In the genomic region with DNA sequence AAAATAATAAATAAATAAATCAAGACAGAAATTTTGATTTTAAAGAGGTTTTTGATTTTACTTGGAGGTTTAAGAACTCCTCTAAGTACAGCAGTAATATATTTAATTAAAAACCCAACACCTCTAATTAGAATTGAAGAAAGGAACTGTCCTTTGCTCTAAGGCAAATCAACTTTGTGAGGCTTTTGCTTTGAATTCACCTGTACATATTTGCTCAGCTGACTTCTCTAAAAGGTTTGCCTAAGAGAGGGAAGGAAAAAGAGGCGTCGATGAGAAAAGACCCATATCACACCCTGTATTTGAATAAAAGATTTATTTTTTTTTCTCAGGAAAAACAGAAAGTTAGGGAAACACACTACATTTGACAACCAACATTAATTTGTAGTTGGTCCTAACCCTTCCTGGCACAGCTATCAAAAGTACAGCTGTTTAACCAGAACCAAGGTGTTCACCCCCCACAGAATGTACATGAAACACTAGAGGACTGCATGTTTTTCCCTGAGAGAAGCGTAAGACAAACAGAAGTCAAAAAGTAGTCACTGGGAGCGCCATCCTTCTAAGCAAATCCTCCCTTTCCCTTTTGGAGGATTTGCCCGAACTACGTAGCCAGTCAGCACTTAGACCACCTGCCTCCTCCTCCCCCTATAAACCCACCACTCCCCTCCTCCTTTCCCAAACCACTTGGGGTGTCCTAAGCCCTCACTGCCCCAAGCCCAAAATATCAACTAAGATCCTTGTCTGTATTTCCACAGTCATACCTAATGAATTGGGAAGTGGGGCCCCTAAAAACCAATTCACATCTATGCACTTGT, we compare ENCODE assay signal across 9 cellular contexts. TPM values are rescaled to one million over a fixed set of nuclear protein-coding genes. Genes with fewer than 3 reads are reported as not detected.
DNase-seq lines count a peak whose midpoint lies in the region; ATAC-seq and TF ChIP-seq lines count a peak whose summit lies in the region.
"Had no signal": no experiment of that assay in that cellular context is flagged by ENCODE, and none has a peak within 500 bp of the region (broad histone marks: within the 10 kb centered on the region; RNA-seq: fewer than 3 reads in every experiment).

No MANE protein-coding gene starts in this region.

- peak overlapping the region; percentile 39 for H3K27ac Mint-ChIP-seq in mesothelial cell of epicardium

- in situ Hi-C loops in astrocyte of the spinal cord (cut with HindIII; ENCODE audit: low sequenced_read_pairs): no loop called here

- H3K36me3 ChIP-seq in left ventricle myocardium inferior: peaks cover 89% of the 10 kb centered on the region

- peaks cover 45% of the 10 kb centered on the region for H3K4me1 Mint-ChIP-seq in mesothelial cell of epicardium

- no peaks in the 10 kb centered on the region for H3K9me3 Mint-ChIP-seq in mesothelial cell of epicardium

- DNase-seq in left ventricle myocardium inferior (no peak), Right ventricle myocardium superior (no peak), astrocyte of the spinal cord (ENCODE audit: low read depth, low spot score) (peak; percentile 38), mesothelial cell of epicardium (ENCODE audit: low spot score in 2 of 2, unreplicated experiment in 2 of 2) (no peak), ureter (ENCODE audit: low spot score) (no peak), NK-92 (lab: John Stamatoyannopoulos, UW; ENCODE audit: unreplicated experiment) (no peak)
- DNase-seq: NCI-H2081 had no signal

- intact Hi-C loops in left ventricle myocardium inferior (cut with micrococcal nuclease): loop anchor here (5.0 kb wide), 1 partner anchor 48 kb away; no protein-coding TSS in a partner anchor
- intact Hi-C loops in Right ventricle myocardium superior (cut with DNase I): no loop called here

- H3K4me3 ChIP-seq in left ventricle myocardium inferior: peak overlapping the region; percentile 81
- H3K4me3 ChIP-seq in astrocyte of the spinal cord (ENCODE audit: low read depth, low read length): peak overlapping the region; percentile 83

- H3K36me3 Mint-ChIP-seq in mesothelial cell of epicardium: peaks cover 39% of the 10 kb centered on the region

- no peaks in the 10 kb centered on the region for H3K9me3 ChIP-seq in left ventricle myocardium inferior (replicated peaks)

- H3K4me1 ChIP-seq in left ventricle myocardium inferior: peaks cover 95% of the 10 kb centered on the region

- H3K27me3 ChIP-seq in left ventricle myocardium inferior (ENCODE audit: low read depth): no peaks in the 10 kb centered on the region

- H3K4me3 Mint-ChIP-seq in mesothelial cell of epicardium: peak overlapping the region; percentile 98

- TF ChIP-seq CTCF in left ventricle myocardium inferior (IDR thresholded peaks at IDR 0.05; ENCODE audit: borderline replicate concordance) (no peak), astrocyte of the spinal cord (IDR thresholded peaks at IDR 0.05; ENCODE audit: low read depth, low read length) (no peak), mesothelial cell of epicardium (IDR thresholded peaks at IDR 0.05; ENCODE audit: unreplicated experiment) (no peak)

- ATAC-seq in Right ventricle myocardium superior (ENCODE audit: poor library complexity) (no peak), GM21529 (IDR thresholded peaks at IDR 0.05; ENCODE audit: unreplicated experiment) (no peak), HG03045 (IDR thresholded peaks at IDR 0.05; ENCODE audit: unreplicated experiment) (no peak)

- peak overlapping the region; percentile 96 for H3K27ac ChIP-seq in left ventricle myocardium inferior (replicated peaks)

- no peaks in the 10 kb centered on the region for H3K27me3 Mint-ChIP-seq in mesothelial cell of epicardium (ENCODE audit: low read depth)

RNA-seq across cellular contexts. Expression of gene MCL1, which starts 4.9 kb away (rescaled TPM):
- total RNA-seq in left ventricle myocardium inferior (97.0 TPM), Right ventricle myocardium superior (85.9 TPM), mesothelial cell of epicardium (257 to 268 TPM (median 262 TPM) in 3 replicates), ureter (159 TPM)

RNA-seq across cellular contexts. Expression of gene ADAMTSL4, which starts 25.3 kb away (rescaled TPM):
- total RNA-seq in left ventricle myocardium inferior (46.3 TPM), Right ventricle myocardium superior (64.4 TPM), mesothelial cell of epicardium (16.1 to 18.0 TPM (median 16.6 TPM) in 3 replicates), ureter (48.2 TPM)

RNA-seq across cellular contexts. Expression of gene ENSA, which starts 54.9 kb away (rescaled TPM):
- total RNA-seq in left ventricle myocardium inferior: 129 TPM
- 108 TPM for total RNA-seq in Right ventricle myocardium superior
- 115 to 117 TPM (median 117 TPM) in 3 replicates for total RNA-seq in mesothelial cell of epicardium
- 257 TPM for total RNA-seq in ureter

RNA-seq across cellular contexts. Expression of gene FALEC, which starts 58.9 kb away (rescaled TPM):
- 0.44 TPM for total RNA-seq in left ventricle myocardium inferior
- total RNA-seq in Right ventricle myocardium superior: not detected
- total RNA-seq in mesothelial cell of epicardium: 1.2 to 1.9 TPM (median 1.7 TPM) in 3 replicates
- total RNA-seq in ureter: not detected
